ENCODE assay signal across 10 cellular contexts in the genomic region with DNA sequence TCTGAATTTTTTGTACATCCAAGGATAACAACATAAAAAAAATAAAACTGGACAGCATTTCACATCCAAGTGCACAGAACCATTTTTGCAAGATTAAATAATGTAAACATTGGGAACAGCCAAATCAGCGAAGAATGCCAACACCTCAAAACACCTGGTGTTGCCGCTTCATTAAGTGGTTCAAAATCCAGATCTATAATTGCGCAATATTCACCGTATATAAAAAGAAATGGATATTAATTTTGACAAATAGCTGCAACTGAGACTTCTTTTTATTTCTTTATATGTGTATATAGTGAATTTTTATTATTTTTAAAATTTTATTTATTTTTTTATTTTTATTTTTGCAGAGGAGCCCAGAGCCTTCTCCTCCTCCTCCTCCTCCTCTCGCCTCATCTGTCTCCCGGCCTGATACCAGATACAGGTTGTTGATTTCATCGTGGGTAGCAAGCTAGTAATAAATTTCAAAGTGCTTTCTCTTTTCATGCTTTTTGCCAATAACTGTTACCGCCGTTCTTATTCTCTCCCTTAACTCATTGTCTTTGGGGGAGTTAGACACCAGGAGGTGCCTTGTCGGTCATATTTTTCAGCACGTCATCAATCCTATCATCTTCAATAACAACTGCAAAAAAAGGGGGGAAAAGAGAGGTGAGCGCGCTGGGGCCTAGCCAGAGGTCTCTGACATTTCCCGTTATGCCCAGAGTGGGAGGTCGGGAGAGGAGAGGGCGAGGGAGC. TPM values are rescaled to one million over a fixed set of nuclear protein-coding genes. Genes with fewer than 3 reads are reported as not detected.
DNase-seq lines count a peak whose midpoint lies in the region; ATAC-seq, FAIRE-seq and TF ChIP-seq lines count a peak whose summit lies in the region.
"Had no signal": no experiment of that assay in that cellular context is flagged by ENCODE, and none has a peak within 500 bp of the region (broad histone marks: within the 10 kb centered on the region; RNA-seq: fewer than 3 reads in every experiment).

No MANE protein-coding gene starts in this region.

- TF ChIP-seq EP300 in ovary (IDR thresholded peaks at IDR 0.05), result no peak

- no peaks in the 10 kb centered on the region for H3K36me3 ChIP-seq in ovary

- peaks cover 13% of the 10 kb centered on the region for H3K4me1 ChIP-seq in ovary (ENCODE audit: insufficient read depth)

- H3K27ac ChIP-seq in ovary, result peak overlapping the region in 1 of 2 donors; percentile 53

- FAIRE-seq in GM19239 (lab: Jason Lieb, UNC), result no peak
- FAIRE-seq: colon had no signal

- H3K9me3 Mint-ChIP-seq in Calu3 (ENCODE audit: low read depth, unreplicated experiment), result no peaks in the 10 kb centered on the region

- H3K9me3 ChIP-seq in T-helper 17 cell (ENCODE audit: control insufficient read depth, low read length, poor library complexity, severe bottlenecking) (no peaks in the 10 kb centered on the region), ovary (no peaks in the 10 kb centered on the region)

- H3K4me3 ChIP-seq in foreskin fibroblast (ENCODE audit: low read depth in 1 of 2, low read length in 2 of 2) (peak overlapping the region; percentile 75 to 98), ovary (peak overlapping the region; percentile 81)

- no peak for DNase-seq in Calu3
- DNase-seq in T-helper 17 cell, result no peak
- DNase-seq in foreskin fibroblast, result no peak
- DNase-seq in ovary, result no peak
- no peak for DNase-seq in erythroblast (lab: John Stamatoyannopoulos, UW)
- DNase-seq in GM19239 (ENCODE audit: insufficient read length, low spot score), result no peak
- no peak for DNase-seq in D341Med (ENCODE audit: low spot score)
- DNase-seq: GF-D8 had no signal

- peak overlapping the region; percentile 94 for H3K27ac Mint-ChIP-seq in Calu3 (ENCODE audit: unreplicated experiment)
- H3K27ac Mint-ChIP-seq in T-helper 17 cell, result no peak overlapping the region

- H3K36me3 Mint-ChIP-seq in Calu3 (ENCODE audit: insufficient read depth, unreplicated experiment), result peaks cover 66% of the 10 kb centered on the region
- H3K36me3 Mint-ChIP-seq in T-helper 17 cell (ENCODE audit: low read depth), result peaks cover 5% of the 10 kb centered on the region

- no peaks in the 10 kb centered on the region for H3K27me3 ChIP-seq in ovary

- ATAC-seq in T-helper 17 cell (no peak), HG02981 (IDR thresholded peaks at IDR 0.05; ENCODE audit: unreplicated experiment) (no peak)

- H3K27me3 Mint-ChIP-seq in Calu3 (ENCODE audit: unreplicated experiment) (no peaks in the 10 kb centered on the region), T-helper 17 cell (peaks cover 69% of the 10 kb centered on the region)

- no peak for TF ChIP-seq POLR2A in ovary (IDR thresholded peaks at IDR 0.05)
- no peak for TF ChIP-seq POLR2A in erythroblast (IDR thresholded peaks at IDR 0.05; ENCODE audit: low read length)

- intact Hi-C loops in Calu3 (cut with micrococcal nuclease; ENCODE audit: unreplicated experiment), result no loop called here
- intact Hi-C loops in ovary (cut with DNase I), result no loop called here

- peaks cover 65% of the 10 kb centered on the region for H3K4me1 Mint-ChIP-seq in Calu3 (ENCODE audit: low read depth, unreplicated experiment)
- H3K4me1 Mint-ChIP-seq in T-helper 17 cell, result peaks cover 20% of the 10 kb centered on the region

- BruUV-seq in Calu3 (replicated peaks; lab: Mats Ljungman, UMichigan), result no TSS peak

- TF ChIP-seq CTCF in Calu3 (IDR thresholded peaks at IDR 0.05; ENCODE audit: unreplicated experiment), result no peak
- no peak for TF ChIP-seq CTCF in foreskin fibroblast (IDR thresholded peaks at IDR 0.05; ENCODE audit: low read depth, low read length)
- no peak for TF ChIP-seq CTCF in ovary (IDR thresholded peaks at IDR 0.05)

- H3K4me3 Mint-ChIP-seq in Calu3 (ENCODE audit: low read depth, unreplicated experiment) (peak overlapping the region; percentile 99), T-helper 17 cell (peak overlapping the region; percentile 82)

- 34 to 40% (median 38%) methylated on average over 16 of the region's 16 CpGs for WGBS in ovary, 3 donors

- CTCF ChIA-PET in Calu3 (lab: Charles Lee), result interaction anchor here (1.1 kb wide), 1 partner anchor 9 kb away, joined by 3 read pairs; no protein-coding TSS in a partner anchor

RNA-seq across cellular contexts. Expression of gene CAMK2N1, which starts 2.7 kb away (rescaled TPM):
- total RNA-seq in Calu3 (2022) (56.0 and 66.0 TPM in 2 replicates), T-helper 17 cell (1 to 10 TPM; 5.3 to 6.3 TPM), ovary (10 to 100 TPM; 11.3 to 95.9 (median 35.2) TPM)
- polyA plus RNA-seq in ovary, result 10 to 100 TPM; 20.8 to 42.6 TPM

RNA-seq across cellular contexts. Expression of gene MUL1, which starts 24.7 kb away (rescaled TPM):
- total RNA-seq in Calu3 (2022) (21.9 and 24.3 TPM in 2 replicates), T-helper 17 cell (10 to 100 TPM; 14.7 to 21.8 TPM), ovary (10 to 100 TPM; 19.9 to 31.6 (median 24.6) TPM)
- 10 to 100 TPM; 16.7 to 20.1 TPM for polyA plus RNA-seq in ovary
